In the genomic region with DNA sequence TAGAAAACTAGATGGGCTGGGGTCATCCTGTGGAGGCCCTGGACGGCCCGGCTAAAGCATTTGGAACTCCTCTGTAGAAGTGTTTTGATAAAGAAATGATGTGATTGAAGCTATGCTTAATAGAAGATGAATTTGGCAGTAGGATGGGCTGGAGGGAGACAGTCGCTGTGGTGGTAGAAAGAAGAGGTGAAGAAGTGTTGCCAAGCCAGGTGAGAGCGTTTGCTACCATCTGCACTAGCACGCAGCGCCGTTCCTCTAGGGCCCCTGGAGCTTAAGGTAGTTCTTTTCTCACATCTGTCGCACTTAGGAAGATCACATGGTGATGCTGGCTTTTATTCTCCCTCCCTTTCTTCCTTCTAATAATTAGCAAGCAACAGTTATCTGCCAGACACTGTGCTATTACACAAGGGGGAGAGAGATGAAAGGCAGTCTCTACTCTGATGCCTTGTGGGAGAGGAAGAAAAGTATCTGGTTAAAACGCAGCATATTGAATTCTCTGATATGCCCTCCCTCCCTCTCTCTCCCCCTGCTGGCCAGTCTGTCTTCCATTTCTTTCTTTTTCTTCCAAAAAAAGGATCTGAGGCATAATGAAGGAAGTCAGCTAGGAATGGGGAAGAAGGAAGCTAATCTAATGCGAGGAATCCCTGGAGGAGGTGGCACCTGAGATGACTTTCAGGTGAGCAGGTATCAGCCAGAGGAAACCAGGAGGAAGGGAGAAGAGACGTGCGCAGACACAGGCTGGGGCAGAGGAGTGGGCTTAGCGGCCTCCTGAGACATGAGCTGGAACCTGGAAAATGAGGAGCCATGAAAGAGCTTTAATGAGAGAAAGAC, we compare ENCODE assay signal across 8 cellular contexts.
A peak's percentile ranks its signal among the peaks of the same experiment; 100 is the strongest.
DNase-seq lines count a peak whose midpoint lies in the region; ATAC-seq and TF ChIP-seq lines count a peak whose summit lies in the region.

No MANE protein-coding gene starts in this region.

- H3K9me3 ChIP-seq in heart right ventricle (no peaks in the 10 kb centered on the region), heart left ventricle (no peaks in the 10 kb centered on the region), iPS-20b (ENCODE audit: insufficient read depth, low read depth, low read length) (no peaks in the 10 kb centered on the region), uterus (no peaks in the 10 kb centered on the region)

- H3K9ac ChIP-seq in iPS-20b (ENCODE audit: low read depth, low read length), result peak overlapping the region; percentile 24; the same call in 1 of the 2 replicates

- H3K4me3 ChIP-seq in heart right ventricle, result no peak overlapping the region
- no peak overlapping the region for H3K4me3 ChIP-seq in heart left ventricle
- no peak overlapping the region for H3K4me3 ChIP-seq in iPS-20b (ENCODE audit: low read length)
- no peak overlapping the region for H3K4me3 ChIP-seq in uterus

- WGBS in heart right ventricle, 2 donors, result 83 to 85% methylated on average over 13 of the region's 13 CpGs
- 81 to 83% (median 82%) methylated on average over 13 of the region's 13 CpGs for WGBS in heart left ventricle, 4 donors

- no peak for DNase-seq in heart right ventricle
- no peak for DNase-seq in heart left ventricle
- peak; percentile 54 for DNase-seq in activated CD8-positive, alpha-beta memory T cell treated with anti-CD3 and anti-CD28 coated beads, Interleukin-2, amount 50 U/mL, for 48 hours
- DNase-seq in uterus, result no peak
- no peak for DNase-seq in amygdala (lab: John Stamatoyannopoulos, UW)

- H3K27ac ChIP-seq in heart right ventricle, result peak overlapping the region in 7 of 10 donors; percentile 11 to 74 (median 63)
- peak overlapping the region in 6 of 12 donors; percentile 42 to 81 (median 59) for H3K27ac ChIP-seq in heart left ventricle
- no peak overlapping the region for H3K27ac ChIP-seq in iPS-20b (ENCODE audit: low read length)
- H3K27ac ChIP-seq in uterus, result peak overlapping the region; percentile 81 to 86

- H3K36me3 ChIP-seq in heart right ventricle, result peaks cover 0 to 77% (median 7%) of the 10 kb centered on the region in 9 donors
- H3K36me3 ChIP-seq in heart left ventricle, result peaks cover 0 to 61% (median 35%) of the 10 kb centered on the region in 9 donors
- H3K36me3 ChIP-seq in iPS-20b (ENCODE audit: insufficient read depth, low read depth, low read length), result no peaks in the 10 kb centered on the region
- H3K36me3 ChIP-seq in uterus, result no peaks in the 10 kb centered on the region

- TF ChIP-seq POLR2A in heart left ventricle (IDR thresholded peaks at IDR 0.05), result no peak
- no peak for TF ChIP-seq POLR2A in uterus (IDR thresholded peaks at IDR 0.05)

- ATAC-seq in heart right ventricle (no peak), heart left ventricle (no peak), HG03342 (IDR thresholded peaks at IDR 0.05; ENCODE audit: unreplicated experiment) (no peak), HG03457 (IDR thresholded peaks at IDR 0.05; ENCODE audit: unreplicated experiment) (no peak)

- TF ChIP-seq CTCF in heart right ventricle (IDR thresholded peaks at IDR 0.05), result no peak
- no peak for TF ChIP-seq CTCF in heart left ventricle (IDR thresholded peaks at IDR 0.05)
- peak in 1 of 4 experiments; percentile 33 for TF ChIP-seq CTCF in uterus (IDR thresholded peaks at IDR 0.05)

- H3K27me3 ChIP-seq in heart right ventricle, result no peaks in the 10 kb centered on the region
- H3K27me3 ChIP-seq in heart left ventricle, result no peaks in the 10 kb centered on the region
- no peaks in the 10 kb centered on the region for H3K27me3 ChIP-seq in iPS-20b (ENCODE audit: insufficient read depth, low read length)
- no peaks in the 10 kb centered on the region for H3K27me3 ChIP-seq in uterus

- H3K4me1 ChIP-seq in heart right ventricle (peaks cover 20 to 85% (median 59%) of the 10 kb centered on the region in 9 donors), heart left ventricle (peaks cover 7 to 86% (median 51%) of the 10 kb centered on the region in 12 donors), iPS-20b (ENCODE audit: insufficient read depth, low read length) (peaks cover 15% of the 10 kb centered on the region), uterus (peaks cover 0 to 17% of the 10 kb centered on the region in 2 donors)

- intact Hi-C loops in heart right ventricle (cut with DNase I), result loop anchor here (2.0 to 10.0 kb wide), 12 partner anchors 91 to 546 kb away; no protein-coding TSS in a partner anchor
- intact Hi-C loops in heart left ventricle (cut with DNase I), result loop anchor here (1.0 to 10.0 kb wide), 14 partner anchors 109 to 529 kb away; a partner anchor contains a TSS
- intact Hi-C loops in uterus (cut with DNase I; ENCODE audit: low total_unique reads), result loop anchor here (10.0 kb wide), 1 partner anchor 149 kb away; no protein-coding TSS in a partner anchor
